1 cellular context compared by ENCODE assay signal in genomic region chr18:33744032-33744697, GRCh38.
TF ChIP-seq lines count a peak whose summit lies in the region.

No MANE protein-coding gene starts in this region.

TF ChIP-seq in GM23338, 12 proteins besides CTCF, POLR2A, EP300 and RAD21:
- TF ChIP-seq, protein P1, sequence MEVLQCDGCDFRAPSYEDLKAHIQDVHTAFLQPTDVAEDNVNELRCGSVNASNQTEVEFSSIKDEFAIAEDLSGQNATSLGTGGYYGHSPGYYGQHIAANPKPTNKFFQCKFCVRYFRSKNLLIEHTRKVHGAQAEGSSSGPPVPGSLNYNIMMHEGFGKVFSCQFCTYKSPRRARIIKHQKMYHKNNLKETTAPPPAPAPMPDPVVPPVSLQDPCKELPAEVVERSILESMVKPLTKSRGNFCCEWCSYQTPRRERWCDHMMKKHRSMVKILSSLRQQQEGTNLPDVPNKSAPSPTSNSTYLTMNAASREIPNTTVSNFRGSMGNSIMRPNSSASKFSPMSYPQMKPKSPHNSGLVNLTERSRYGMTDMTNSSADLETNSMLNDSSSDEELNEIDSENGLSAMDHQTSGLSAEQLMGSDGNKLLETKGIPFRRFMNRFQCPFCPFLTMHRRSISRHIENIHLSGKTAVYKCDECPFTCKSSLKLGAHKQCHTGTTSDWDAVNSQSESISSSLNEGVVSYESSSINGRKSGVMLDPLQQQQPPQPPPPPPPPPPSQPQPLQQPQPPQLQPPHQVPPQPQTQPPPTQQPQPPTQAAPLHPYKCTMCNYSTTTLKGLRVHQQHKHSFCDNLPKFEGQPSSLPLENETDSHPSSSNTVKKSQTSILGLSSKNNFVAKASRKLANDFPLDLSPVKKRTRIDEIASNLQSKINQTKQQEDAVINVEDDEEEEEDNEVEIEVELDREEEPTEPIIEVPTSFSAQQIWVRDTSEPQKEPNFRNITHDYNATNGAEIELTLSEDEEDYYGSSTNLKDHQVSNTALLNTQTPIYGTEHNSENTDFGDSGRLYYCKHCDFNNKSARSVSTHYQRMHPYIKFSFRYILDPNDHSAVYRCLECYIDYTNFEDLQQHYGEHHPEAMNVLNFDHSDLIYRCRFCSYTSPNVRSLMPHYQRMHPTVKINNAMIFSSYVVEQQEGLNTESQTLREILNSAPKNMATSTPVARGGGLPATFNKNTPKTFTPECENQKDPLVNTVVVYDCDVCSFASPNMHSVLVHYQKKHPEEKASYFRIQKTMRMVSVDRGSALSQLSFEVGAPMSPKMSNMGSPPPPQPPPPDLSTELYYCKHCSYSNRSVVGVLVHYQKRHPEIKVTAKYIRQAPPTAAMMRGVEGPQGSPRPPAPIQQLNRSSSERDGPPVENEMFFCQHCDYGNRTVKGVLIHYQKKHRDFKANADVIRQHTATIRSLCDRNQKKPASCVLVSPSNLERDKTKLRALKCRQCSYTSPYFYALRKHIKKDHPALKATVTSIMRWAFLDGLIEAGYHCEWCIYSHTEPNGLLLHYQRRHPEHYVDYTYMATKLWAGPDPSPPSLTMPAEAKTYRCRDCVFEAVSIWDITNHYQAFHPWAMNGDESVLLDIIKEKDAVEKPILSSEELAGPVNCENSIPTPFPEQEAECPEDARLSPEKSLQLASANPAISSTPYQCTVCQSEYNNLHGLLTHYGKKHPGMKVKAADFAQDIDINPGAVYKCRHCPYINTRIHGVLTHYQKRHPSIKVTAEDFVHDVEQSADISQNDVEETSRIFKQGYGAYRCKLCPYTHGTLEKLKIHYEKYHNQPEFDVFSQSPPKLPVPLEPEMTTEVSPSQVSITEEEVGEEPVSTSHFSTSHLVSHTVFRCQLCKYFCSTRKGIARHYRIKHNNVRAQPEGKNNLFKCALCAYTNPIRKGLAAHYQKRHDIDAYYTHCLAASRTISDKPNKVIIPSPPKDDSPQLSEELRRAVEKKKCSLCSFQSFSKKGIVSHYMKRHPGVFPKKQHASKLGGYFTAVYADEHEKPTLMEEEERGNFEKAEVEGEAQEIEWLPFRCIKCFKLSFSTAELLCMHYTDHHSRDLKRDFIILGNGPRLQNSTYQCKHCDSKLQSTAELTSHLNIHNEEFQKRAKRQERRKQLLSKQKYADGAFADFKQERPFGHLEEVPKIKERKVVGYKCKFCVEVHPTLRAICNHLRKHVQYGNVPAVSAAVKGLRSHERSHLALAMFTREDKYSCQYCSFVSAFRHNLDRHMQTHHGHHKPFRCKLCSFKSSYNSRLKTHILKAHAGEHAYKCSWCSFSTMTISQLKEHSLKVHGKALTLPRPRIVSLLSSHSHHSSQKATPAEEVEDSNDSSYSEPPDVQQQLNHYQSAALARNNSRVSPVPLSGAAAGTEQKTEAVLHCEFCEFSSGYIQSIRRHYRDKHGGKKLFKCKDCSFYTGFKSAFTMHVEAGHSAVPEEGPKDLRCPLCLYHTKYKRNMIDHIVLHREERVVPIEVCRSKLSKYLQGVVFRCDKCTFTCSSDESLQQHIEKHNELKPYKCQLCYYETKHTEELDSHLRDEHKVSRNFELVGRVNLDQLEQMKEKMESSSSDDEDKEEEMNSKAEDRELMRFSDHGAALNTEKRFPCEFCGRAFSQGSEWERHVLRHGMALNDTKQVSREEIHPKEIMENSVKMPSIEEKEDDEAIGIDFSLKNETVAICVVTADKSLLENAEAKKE (CRISPR knock-in tag; IDR thresholded peaks at IDR 0.05): no peak
- no peak for TF ChIP-seq ZNF331 (CRISPR knock-in tag; IDR thresholded peaks at IDR 0.05; ENCODE audit: low read depth)
- no peak for TF ChIP-seq EZH2phosphoT487 (IDR thresholded peaks at IDR 0.05; ENCODE audit: unreplicated experiment)
- no peak for TF ChIP-seq ETS1 (IDR thresholded peaks at IDR 0.05)
- TF ChIP-seq EZH2 (IDR thresholded peaks at IDR 0.05; ENCODE audit: low read depth, unreplicated experiment): no peak
- TF ChIP-seq, protein P2, sequence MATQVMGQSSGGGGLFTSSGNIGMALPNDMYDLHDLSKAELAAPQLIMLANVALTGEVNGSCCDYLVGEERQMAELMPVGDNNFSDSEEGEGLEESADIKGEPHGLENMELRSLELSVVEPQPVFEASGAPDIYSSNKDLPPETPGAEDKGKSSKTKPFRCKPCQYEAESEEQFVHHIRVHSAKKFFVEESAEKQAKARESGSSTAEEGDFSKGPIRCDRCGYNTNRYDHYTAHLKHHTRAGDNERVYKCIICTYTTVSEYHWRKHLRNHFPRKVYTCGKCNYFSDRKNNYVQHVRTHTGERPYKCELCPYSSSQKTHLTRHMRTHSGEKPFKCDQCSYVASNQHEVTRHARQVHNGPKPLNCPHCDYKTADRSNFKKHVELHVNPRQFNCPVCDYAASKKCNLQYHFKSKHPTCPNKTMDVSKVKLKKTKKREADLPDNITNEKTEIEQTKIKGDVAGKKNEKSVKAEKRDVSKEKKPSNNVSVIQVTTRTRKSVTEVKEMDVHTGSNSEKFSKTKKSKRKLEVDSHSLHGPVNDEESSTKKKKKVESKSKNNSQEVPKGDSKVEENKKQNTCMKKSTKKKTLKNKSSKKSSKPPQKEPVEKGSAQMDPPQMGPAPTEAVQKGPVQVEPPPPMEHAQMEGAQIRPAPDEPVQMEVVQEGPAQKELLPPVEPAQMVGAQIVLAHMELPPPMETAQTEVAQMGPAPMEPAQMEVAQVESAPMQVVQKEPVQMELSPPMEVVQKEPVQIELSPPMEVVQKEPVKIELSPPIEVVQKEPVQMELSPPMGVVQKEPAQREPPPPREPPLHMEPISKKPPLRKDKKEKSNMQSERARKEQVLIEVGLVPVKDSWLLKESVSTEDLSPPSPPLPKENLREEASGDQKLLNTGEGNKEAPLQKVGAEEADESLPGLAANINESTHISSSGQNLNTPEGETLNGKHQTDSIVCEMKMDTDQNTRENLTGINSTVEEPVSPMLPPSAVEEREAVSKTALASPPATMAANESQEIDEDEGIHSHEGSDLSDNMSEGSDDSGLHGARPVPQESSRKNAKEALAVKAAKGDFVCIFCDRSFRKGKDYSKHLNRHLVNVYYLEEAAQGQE (IDR thresholded peaks at IDR 0.05; ENCODE audit: unreplicated experiment): no peak
- TF ChIP-seq NANOG (IDR thresholded peaks at IDR 0.05; ENCODE audit: borderline replicate concordance): no peak
- TF ChIP-seq JUNB (IDR thresholded peaks at IDR 0.05; ENCODE audit: unreplicated experiment): no peak
- no peak for TF ChIP-seq STAT1 (IDR thresholded peaks at IDR 0.05; ENCODE audit: unreplicated experiment)
- TF ChIP-seq CREB1 (CRISPR knock-in tag; IDR thresholded peaks at IDR 0.05; ENCODE audit: low read depth): no peak
- TF ChIP-seq ZNF114 (CRISPR knock-in tag; IDR thresholded peaks at IDR 0.05): no peak
TF ChIP-seq in GM23338: peak in this region for 0.
